In genomic region chr4:110132822-110133719, GRCh38 we compare ENCODE assay signal across 1 cellular context.
TF ChIP-seq lines count a peak whose summit lies in the region.

No MANE protein-coding gene starts in this region.

TF ChIP-seq in HepG2, 621 proteins besides CTCF, POLR2A, EP300 and RAD21 (continued from another document and continues in another):
- no peak for TF ChIP-seq ATF2 (CRISPR knock-in tag; IDR thresholded peaks at IDR 0.05)
- no peak for TF ChIP-seq TRIM24 (CRISPR knock-in tag; IDR thresholded peaks at IDR 0.05)
- no peak for TF ChIP-seq MZF1 (CRISPR knock-in tag; IDR thresholded peaks at IDR 0.05; ENCODE audit: borderline replicate concordance)
- TF ChIP-seq ZKSCAN8 (CRISPR knock-in tag; IDR thresholded peaks at IDR 0.05; ENCODE audit: borderline replicate concordance): no peak
- TF ChIP-seq ZNF512 (CRISPR knock-in tag; IDR thresholded peaks at IDR 0.05): no peak
- no peak for TF ChIP-seq SATB2 (CRISPR knock-in tag; IDR thresholded peaks at IDR 0.05)
- no peak for TF ChIP-seq NFAT5 (CRISPR knock-in tag; IDR thresholded peaks at IDR 0.05)
- TF ChIP-seq ATF7-NPFF (CRISPR knock-in tag; IDR thresholded peaks at IDR 0.05; ENCODE audit: low read depth): no peak
- no peak for TF ChIP-seq PHF5A (CRISPR knock-in tag; IDR thresholded peaks at IDR 0.05; ENCODE audit: low read depth, unreplicated experiment)
- no peak for TF ChIP-seq SP140L (CRISPR knock-in tag; IDR thresholded peaks at IDR 0.05; ENCODE audit: borderline replicate concordance)
- TF ChIP-seq ZNF562 (CRISPR knock-in tag; IDR thresholded peaks at IDR 0.05; ENCODE audit: borderline replicate concordance): no peak
- TF ChIP-seq ZNF362 (CRISPR knock-in tag; IDR thresholded peaks at IDR 0.05; ENCODE audit: borderline replicate concordance): no peak
- peak; percentile 83 for TF ChIP-seq SOX5 (CRISPR knock-in tag; IDR thresholded peaks at IDR 0.05; ENCODE audit: borderline replicate concordance)
- no peak for TF ChIP-seq ZNF639 (CRISPR knock-in tag; conservative IDR thresholded peaks at IDR 0.05)
- no peak for TF ChIP-seq ZBTB39 (CRISPR knock-in tag; IDR thresholded peaks at IDR 0.05)
- peak; percentile 72; the same call in 1 of the 2 replicates for TF ChIP-seq HHEX (CRISPR knock-in tag; IDR thresholded peaks at IDR 0.05)
- no peak for TF ChIP-seq TCF7L2 (IDR thresholded peaks at IDR 0.05; ENCODE audit: low read depth, low read length)
- TF ChIP-seq ZNF572 (CRISPR knock-in tag; IDR thresholded peaks at IDR 0.05): no peak
- no peak for TF ChIP-seq ZNF598 (CRISPR knock-in tag; IDR thresholded peaks at IDR 0.05; ENCODE audit: borderline replicate concordance)
- TF ChIP-seq HMGA1 (CRISPR knock-in tag; conservative IDR thresholded peaks at IDR 0.05): no peak
- TF ChIP-seq ZNF24 (IDR thresholded peaks at IDR 0.05): no peak
- no peak for TF ChIP-seq ZBTB49 (CRISPR knock-in tag; IDR thresholded peaks at IDR 0.05; ENCODE audit: borderline replicate concordance)
- peak; percentile 47; the same call in 1 of the 2 replicates for TF ChIP-seq ETV5 (CRISPR knock-in tag; IDR thresholded peaks at IDR 0.05; ENCODE audit: borderline replicate concordance)
- TF ChIP-seq GATA4 (IDR thresholded peaks at IDR 0.05; ENCODE audit: borderline replicate concordance, low read depth): peak; percentile 51; the same call in 1 of the 2 replicates
- no peak for TF ChIP-seq ZNF264 (CRISPR knock-in tag; IDR thresholded peaks at IDR 0.05)
- TF ChIP-seq SAFB2 (CRISPR knock-in tag; IDR thresholded peaks at IDR 0.05; ENCODE audit: borderline replicate concordance, low read depth): no peak
- no peak for TF ChIP-seq TSC22D2 (CRISPR knock-in tag; IDR thresholded peaks at IDR 0.05; ENCODE audit: borderline replicate concordance)
- no peak for TF ChIP-seq DMTF1 (CRISPR knock-in tag; IDR thresholded peaks at IDR 0.05)
- TF ChIP-seq GZF1 (CRISPR knock-in tag; IDR thresholded peaks at IDR 0.05): no peak
- no peak for TF ChIP-seq E2F5 (CRISPR knock-in tag; conservative IDR thresholded peaks at IDR 0.05)
- no peak for TF ChIP-seq WIZ (CRISPR knock-in tag; IDR thresholded peaks at IDR 0.05)
- no peak for TF ChIP-seq ZNF44 (CRISPR knock-in tag; IDR thresholded peaks at IDR 0.05)
